In the genomic region with DNA sequence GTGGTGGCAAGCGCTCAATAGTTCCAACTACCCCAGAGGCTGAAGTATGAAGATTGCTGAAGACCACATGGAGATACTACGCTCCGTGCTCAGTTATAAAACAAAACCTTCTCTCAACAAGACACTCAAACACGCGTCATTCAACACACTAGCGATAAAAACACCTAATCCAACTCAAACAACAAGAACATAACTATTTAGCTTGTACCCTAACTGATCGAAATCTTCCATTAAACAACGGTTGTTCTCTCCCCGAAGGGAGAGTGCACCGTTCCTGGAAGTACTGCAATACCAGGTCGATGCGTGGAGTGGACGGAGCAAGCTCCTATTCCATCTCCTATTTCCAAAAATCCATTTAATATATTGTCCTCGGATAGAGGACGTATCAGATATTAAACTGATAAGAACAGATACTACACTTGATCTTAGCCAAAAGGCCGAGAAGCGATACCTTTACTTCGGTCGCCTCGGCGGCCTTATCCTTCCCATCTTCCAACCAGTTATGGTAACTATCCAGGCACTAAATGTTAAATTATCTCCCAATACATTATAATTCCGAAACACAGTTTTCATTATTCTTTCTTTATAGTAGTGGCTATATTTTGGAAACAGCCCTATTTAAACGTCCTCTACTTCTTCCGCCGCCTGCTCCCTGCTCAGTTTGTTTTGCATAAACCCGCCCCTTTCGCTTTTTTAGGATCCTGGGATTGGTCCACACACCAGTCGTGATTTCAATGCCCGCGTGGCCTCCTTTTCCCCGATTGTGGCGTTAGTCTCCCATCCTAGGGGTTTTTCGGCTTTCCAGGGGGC, we compare ENCODE assay signal across 8 cellular contexts. TPM values are rescaled to one million over a fixed set of nuclear protein-coding genes. Genes with fewer than 3 reads are reported as not detected.
DNase-seq lines count a peak whose midpoint lies in the region; ATAC-seq and TF ChIP-seq lines count a peak whose summit lies in the region.

No MANE protein-coding gene starts in this region.

- peaks cover 14% of the 10 kb centered on the region for H3K36me3 Mint-ChIP-seq in activated T-helper 17 cell treated with anti-CD3 and anti-CD28 coated beads, Interleukin-2, amount 50 U/mL, for 72 hours (ENCODE audit: low read depth)

- in situ Hi-C loops in GM23248 (cut with MboI), result no loop called here

- peak; percentile 92 for TF ChIP-seq EP300 in neural cell (conservative IDR thresholded peaks at IDR 0.05; ENCODE audit: poor library complexity, severe bottlenecking)

- H3K9ac ChIP-seq in GM23248, result peak overlapping the region; percentile 96
- peak overlapping the region; percentile 81 for H3K9ac ChIP-seq in neural cell (ENCODE audit: low read length)
- H3K9ac ChIP-seq in subcutaneous abdominal adipose tissue (ENCODE audit: low read length in 5 of 5), result peak overlapping the region; percentile 74 to 92 (median 86)

- H3K9me2 ChIP-seq in GM23248 (ENCODE audit: insufficient read depth) (no peaks in the 10 kb centered on the region), neural cell (ENCODE audit: insufficient read depth, low read length) (no peaks in the 10 kb centered on the region)

- H3K27me3 ChIP-seq in GM23248 (replicated peaks; ENCODE audit: insufficient read depth), result no peaks in the 10 kb centered on the region
- H3K27me3 ChIP-seq in neural cell (ENCODE audit: insufficient read depth, low read depth, low read length), result no peaks in the 10 kb centered on the region
- no peaks in the 10 kb centered on the region for H3K27me3 ChIP-seq in subcutaneous abdominal adipose tissue (ENCODE audit: control insufficient read depth in 5 of 5, insufficient read depth in 4 of 5, low read length in 5 of 5)

- DNase-seq in EL (peak; percentile 99), GM23248 (peak; percentile 98), Kasumi-1 (lab: John Stamatoyannopoulos, UW) (peak; percentile 99), RPMI7951 (ENCODE audit: low read depth) (peak; percentile 100), fibroblast of villous mesenchyme (ENCODE audit: low read depth) (peak; percentile 100)

- H2AFZ ChIP-seq in GM23248, result peak overlapping the region; percentile 91
- peak overlapping the region; percentile 87 for H2AFZ ChIP-seq in neural cell (ENCODE audit: low read depth, low read length)

- H3K27ac Mint-ChIP-seq in activated T-helper 17 cell treated with anti-CD3 and anti-CD28 coated beads, Interleukin-2, amount 50 U/mL, for 72 hours, result no peak overlapping the region

- peaks cover 18% of the 10 kb centered on the region for H3K4me1 Mint-ChIP-seq in activated T-helper 17 cell treated with anti-CD3 and anti-CD28 coated beads, Interleukin-2, amount 50 U/mL, for 72 hours

- H3K79me2 ChIP-seq in GM23248 (ENCODE audit: insufficient read depth), result peaks cover 27% of the 10 kb centered on the region
- H3K79me2 ChIP-seq in neural cell (replicated peaks; ENCODE audit: insufficient read depth, low read length), result peaks cover 12% of the 10 kb centered on the region

- no peak for TF ChIP-seq CTCF in fibroblast of villous mesenchyme (IDR thresholded peaks at IDR 0.05; ENCODE audit: insufficient read depth, low read depth, low read length)
- TF ChIP-seq CTCF in neural cell (IDR thresholded peaks at IDR 0.05; ENCODE audit: poor library complexity, severe bottlenecking), result peak; percentile 15

- TF ChIP-seq RAD21 in neural cell (conservative IDR thresholded peaks at IDR 0.05), result peak; percentile 47

- 0 to 1% methylated on average over 33 of the region's 33 CpGs for WGBS in GM23248 (ENCODE audit: low coverage in 1 of 2, low lambda C conversion rate in 2 of 2, missing lambda C conversion rate in 2 of 2), 2 experiments

- no peaks in the 10 kb centered on the region for H3K9me3 ChIP-seq in GM23248 (ENCODE audit: low read depth)
- no peaks in the 10 kb centered on the region for H3K9me3 ChIP-seq in neural cell (ENCODE audit: low read length)
- H3K9me3 ChIP-seq in subcutaneous abdominal adipose tissue (ENCODE audit: control insufficient read depth in 5 of 5, low read length in 5 of 5), result no peaks in the 10 kb centered on the region

- no peaks in the 10 kb centered on the region for H3K27me3 Mint-ChIP-seq in activated T-helper 17 cell treated with anti-CD3 and anti-CD28 coated beads, Interleukin-2, amount 50 U/mL, for 72 hours

- H3K4me1 ChIP-seq in GM23248 (ENCODE audit: insufficient read depth), result peaks cover 9% of the 10 kb centered on the region; the same call in 1 of the 2 replicates
- peaks cover 6 to 37% (median 29%) of the 10 kb centered on the region in 5 donors for H3K4me1 ChIP-seq in subcutaneous abdominal adipose tissue (ENCODE audit: control insufficient read depth in 5 of 5, insufficient read depth in 5 of 5, low read length in 5 of 5)

- peak overlapping the region; percentile 99 for H3K27ac ChIP-seq in GM23248
- peak overlapping the region; percentile 90 for H3K27ac ChIP-seq in neural cell (ENCODE audit: low read length)
- peak overlapping the region; percentile 97 for H3K27ac ChIP-seq in subcutaneous abdominal adipose tissue (ENCODE audit: low read depth, low read length)

- ATAC-seq in activated T-helper 17 cell treated with anti-CD3 and anti-CD28 coated beads, Interleukin-2, amount 50 U/mL, for 72 hours (replicated peaks), result peak; percentile 70

- H4K20me1 ChIP-seq in GM23248 (ENCODE audit: insufficient read depth) (no peaks in the 10 kb centered on the region), neural cell (ENCODE audit: insufficient read depth) (no peaks in the 10 kb centered on the region)

- H3K4me3 Mint-ChIP-seq in activated T-helper 17 cell treated with anti-CD3 and anti-CD28 coated beads, Interleukin-2, amount 50 U/mL, for 72 hours, result no peak overlapping the region

- peak overlapping the region; percentile 74 for H3K4me3 ChIP-seq in GM23248
- H3K4me3 ChIP-seq in fibroblast of villous mesenchyme (ENCODE audit: low read depth, low read length), result peak overlapping the region; percentile 95
- peak overlapping the region; percentile 93 for H3K4me3 ChIP-seq in neural cell (ENCODE audit: low read length)
- peak overlapping the region; percentile 65 to 99 (median 71) for H3K4me3 ChIP-seq in subcutaneous abdominal adipose tissue (ENCODE audit: low read depth in 1 of 5, low read length in 5 of 5)

- peak overlapping the region; percentile 83 for H3K4me2 ChIP-seq in GM23248 (ENCODE audit: unreplicated experiment)
- H3K4me2 ChIP-seq in neural cell (ENCODE audit: low read length), result peak overlapping the region; percentile 93

- no peaks in the 10 kb centered on the region for H3K9me3 Mint-ChIP-seq in activated T-helper 17 cell treated with anti-CD3 and anti-CD28 coated beads, Interleukin-2, amount 50 U/mL, for 72 hours

- H3K36me3 ChIP-seq in GM23248 (ENCODE audit: low read depth) (no peaks in the 10 kb centered on the region), neural cell (ENCODE audit: insufficient read depth, low read length) (no peaks in the 10 kb centered on the region), subcutaneous abdominal adipose tissue (ENCODE audit: control insufficient read depth in 5 of 5, insufficient read depth in 5 of 5, low read length in 5 of 5) (peaks cover 0 to under 1% (median 0%) of the 10 kb centered on the region in 5 donors)

- H3F3A ChIP-seq in GM23248 (ENCODE audit: insufficient read depth), result peaks cover 8% of the 10 kb centered on the region
- H3F3A ChIP-seq in neural cell (ENCODE audit: insufficient read depth, low read length, poor library complexity, severe bottlenecking), result peaks cover 9% of the 10 kb centered on the region

TF ChIP-seq in neural cell, 6 proteins besides CTCF, POLR2A, EP300 and RAD21 (continues in another document):
- TF ChIP-seq SMC3 (conservative IDR thresholded peaks at IDR 0.05; ENCODE audit: poor library complexity) (peak; percentile 36), POLR2AphosphoS5 (IDR thresholded peaks at IDR 0.05) (peak; percentile 100)

RNA-seq across cellular contexts. Expression of gene WDR74, which starts 2.2 kb away (rescaled TPM):
- 41.4 and 50.4 TPM in 2 replicates for total RNA-seq in GM23248 (2014; rRNA removed; shearing (Covaris generic))
- polyA plus RNA-seq in GM23248 (2016; fragmentation: Nextera tagmentation; extraction: Ambion mirVana) (33.6 and 34.3 TPM in 2 replicates), neural cell (50.4 and 71.7 TPM in 2 replicates)
- total RNA-seq in RPMI7951 (2014; rRNA removed; shearing (Covaris generic)), result 61.3 and 80.4 TPM in 2 replicates
- 100 to 1,000 TPM in 1 of 2 donors, 10 to 100 TPM in 1; 70.3 to 104 TPM for total RNA-seq in activated T-helper 17 cell treated with anti-CD3 and anti-CD28 coated beads, Interleukin-2, amount 50 U/mL, for 72 hours
- total RNA-seq in fibroblast of villous mesenchyme, result 36.1 and 39.7 TPM in 2 replicates
- polyA minus RNA-seq in neural cell, result 24.5 and 28.2 TPM in 2 replicates

RNA-seq across cellular contexts. Expression of gene TEX54, which starts 8.9 kb away (rescaled TPM):
- total RNA-seq in GM23248 (2014; rRNA removed; shearing (Covaris generic)), result not detected in 2 replicates
- 0.44 TPM in 1 of 2 replicates, not detected in the other for polyA plus RNA-seq in GM23248 (2016; fragmentation: Nextera tagmentation; extraction: Ambion mirVana)
- not detected in 2 replicates for total RNA-seq in RPMI7951 (2014; rRNA removed; shearing (Covaris generic))
- under 1 TPM; 0.82 TPM for total RNA-seq in activated T-helper 17 cell treated with anti-CD3 and anti-CD28 coated beads, Interleukin-2, amount 50 U/mL, for 72 hours
- not detected in 2 replicates for total RNA-seq in fibroblast of villous mesenchyme
- polyA plus RNA-seq in neural cell, result not detected in 2 replicates
- polyA minus RNA-seq in neural cell, result not detected in 2 replicates

RNA-seq across cellular contexts. Expression of gene STX5, which starts 9.7 kb away (rescaled TPM):
- total RNA-seq in GM23248 (2014; rRNA removed; shearing (Covaris generic)), result 43.9 and 45.7 TPM in 2 replicates
- polyA plus RNA-seq in GM23248 (2016; fragmentation: Nextera tagmentation; extraction: Ambion mirVana) (32.0 and 34.0 TPM in 2 replicates), neural cell (28.5 and 30.5 TPM in 2 replicates)
- 40.7 and 43.1 TPM in 2 replicates for total RNA-seq in RPMI7951 (2014; rRNA removed; shearing (Covaris generic))
- 10 to 100 TPM; 23.4 to 32.0 TPM for total RNA-seq in activated T-helper 17 cell treated with anti-CD3 and anti-CD28 coated beads, Interleukin-2, amount 50 U/mL, for 72 hours
- 35.1 and 47.5 TPM in 2 replicates for total RNA-seq in fibroblast of villous mesenchyme
- polyA minus RNA-seq in neural cell, result 41.0 and 42.1 TPM in 2 replicates

RNA-seq across cellular contexts. Expression of gene NXF1, which starts 36.3 kb away (rescaled TPM):
- total RNA-seq in GM23248 (2014; rRNA removed; shearing (Covaris generic)), result 25.0 and 32.0 TPM in 2 replicates
- polyA plus RNA-seq in GM23248 (2016; fragmentation: Nextera tagmentation; extraction: Ambion mirVana), result 51.1 and 53.3 TPM in 2 replicates
- total RNA-seq in RPMI7951 (2014; rRNA removed; shearing (Covaris generic)), result 24.9 and 26.1 TPM in 2 replicates
- total RNA-seq in activated T-helper 17 cell treated with anti-CD3 and anti-CD28 coated beads, Interleukin-2, amount 50 U/mL, for 72 hours, result 100 to 1,000 TPM in 1 of 2 donors, 10 to 100 TPM in 1; 85.8 to 115 TPM
- 28.3 and 33.2 TPM in 2 replicates for total RNA-seq in fibroblast of villous mesenchyme
- 26.0 and 32.1 TPM in 2 replicates for polyA plus RNA-seq in neural cell
- polyA minus RNA-seq in neural cell, result 26.1 and 42.7 TPM in 2 replicates

RNA-seq across cellular contexts. Expression of gene SLC3A2, which starts 39.1 kb away (rescaled TPM):
- 290 and 301 TPM in 2 replicates for total RNA-seq in GM23248 (2014; rRNA removed; shearing (Covaris generic))
- 310 and 319 TPM in 2 replicates for polyA plus RNA-seq in GM23248 (2016; fragmentation: Nextera tagmentation; extraction: Ambion mirVana)
- 85.2 and 94.7 TPM in 2 replicates for total RNA-seq in RPMI7951 (2014; rRNA removed; shearing (Covaris generic))
- total RNA-seq in activated T-helper 17 cell treated with anti-CD3 and anti-CD28 coated beads, Interleukin-2, amount 50 U/mL, for 72 hours, result 100 to 1,000 TPM; 176 to 287 TPM
- total RNA-seq in fibroblast of villous mesenchyme, result 117 and 190 TPM in 2 replicates
- 176 and 182 TPM in 2 replicates for polyA plus RNA-seq in neural cell
- 89.8 and 110 TPM in 2 replicates for polyA minus RNA-seq in neural cell

Comparison
In these comparisons a context has a peak if more than half of its experiments do, and no peak if none do; other contexts are left out.
1. Peak in every context shown above with its lines: DNase-seq, ATAC-seq, H3K4me3 ChIP-seq and H3K27ac ChIP-seq.